18 cellular contexts compared by ENCODE assay signal in genomic region chr5:172564187-172564586, GRCh38.
DNase-seq lines count a peak whose midpoint lies in the region; ATAC-seq, FAIRE-seq and TF ChIP-seq lines count a peak whose summit lies in the region.
"Had no signal": no experiment of that assay in that cellular context is flagged by ENCODE, and none has a peak within 500 bp of the region (broad histone marks: within the 10 kb centered on the region; RNA-seq: fewer than 3 reads in every experiment).

No MANE protein-coding gene starts in this region.

- DNase-seq in NCI-H1092 treated with DMSO at 0.1 percent for 48 hours (lab: John Stamatoyannopoulos, UW) (peak; percentile 97), NCI-H2171 treated with DMSO at 0.1 percent for 48 hours (lab: John Stamatoyannopoulos, UW) (peak; percentile 85), stomach (peak; percentile 79), HFFc6 (no peak), H54 (ENCODE audit: insufficient read length, low spot score) (no peak), NCI-H1694 treated with DMSO at 0.1 percent for 48 hours (lab: John Stamatoyannopoulos, UW) (no peak), Right ventricle myocardium superior (no peak)
- DNase-seq: activated naive CD4-positive, alpha-beta T cell treated with anti-CD3 and anti-CD28 coated beads, Interleukin-2, amount 50 U/mL, for 16 hours; GF-D8; head of caudate nucleus; left ventricle myocardium inferior; stimulated activated naive CD8-positive, alpha-beta T cell treated with anti-CD3 and anti-CD28 coated beads, Interleukin-15, amount 100 ng/mL, for 72 hours had no signal

- H3K4me1 ChIP-seq in esophagus (ENCODE audit: control insufficient read depth in 2 of 2, insufficient read depth in 2 of 2, low read length in 1 of 2) (peaks cover 0 to 9% of the 10 kb centered on the region in 2 donors), stomach (peaks cover 6 to 24% (median 16%) of the 10 kb centered on the region in 4 donors)

- no peaks in the 10 kb centered on the region for H3K27me3 ChIP-seq in esophagus (ENCODE audit: control insufficient read depth in 1 of 2, insufficient read depth in 2 of 2, low read length in 2 of 2)
- no peaks in the 10 kb centered on the region for H3K27me3 ChIP-seq in stomach
- H3K27me3 ChIP-seq: cardiac muscle cell had no signal

- FAIRE-seq in H54 (lab: Jason Lieb, UNC), result no peak

- no peaks in the 10 kb centered on the region for H3K9me3 Mint-ChIP-seq in HFFc6
- H3K9me3 Mint-ChIP-seq: neural crest cell; stimulated activated naive CD8-positive, alpha-beta T cell treated with anti-CD3 and anti-CD28 coated beads, Interleukin-15, amount 100 ng/mL, for 72 hours had no signal

- TF ChIP-seq CTCF in stomach (IDR thresholded peaks at IDR 0.05), result no peak
- TF ChIP-seq CTCF in HFFc6 (IDR thresholded peaks at IDR 0.05), result no peak

- intact Hi-C loops in stomach (cut with DNase I; ENCODE audit: low total_unique reads) (no loop called here), Right ventricle myocardium superior (cut with DNase I) (no loop called here)

- no peak for TF ChIP-seq EP300 in stomach (IDR thresholded peaks at IDR 0.05)

- H3K9me3 ChIP-seq in esophagus (ENCODE audit: control insufficient read depth in 2 of 2, insufficient read depth in 1 of 2, low read depth in 1 of 2, low read length in 1 of 2) (no peaks in the 10 kb centered on the region), stomach (no peaks in the 10 kb centered on the region)
- H3K9me3 ChIP-seq: left ventricle myocardium inferior had no signal

- no peak overlapping the region for H3K4me3 Mint-ChIP-seq in HFFc6
- H3K4me3 Mint-ChIP-seq: neural crest cell; stimulated activated naive CD8-positive, alpha-beta T cell treated with anti-CD3 and anti-CD28 coated beads, Interleukin-15, amount 100 ng/mL, for 72 hours had no signal

- no peaks in the 10 kb centered on the region for H3K36me3 Mint-ChIP-seq in HFFc6 (ENCODE audit: low read depth)

- no peaks in the 10 kb centered on the region for H3K36me3 ChIP-seq in esophagus (ENCODE audit: control insufficient read depth in 2 of 2, insufficient read depth in 2 of 2, low read length in 1 of 2)
- no peaks in the 10 kb centered on the region for H3K36me3 ChIP-seq in stomach
- H3K36me3 ChIP-seq: cardiac muscle cell, left ventricle myocardium inferior had no signal

- TF ChIP-seq POLR2A in stomach (IDR thresholded peaks at IDR 0.05), result no peak
- TF ChIP-seq POLR2A in H54 (IDR thresholded peaks at IDR 0.05; ENCODE audit: low read depth, low read length), result no peak

- peaks cover 13% of the 10 kb centered on the region for H3K4me1 Mint-ChIP-seq in HFFc6 (ENCODE audit: low read depth)
- H3K4me1 Mint-ChIP-seq: stimulated activated naive CD8-positive, alpha-beta T cell treated with anti-CD3 and anti-CD28 coated beads, Interleukin-15, amount 100 ng/mL, for 72 hours had no signal

- peak overlapping the region; percentile 11 to 58 for H3K27ac ChIP-seq in esophagus (ENCODE audit: low read depth in 2 of 2, low read length in 1 of 2)
- peak overlapping the region in 1 of 5 donors; percentile 14 for H3K27ac ChIP-seq in stomach
- H3K27ac ChIP-seq: C4-2B, cardiac muscle cell, left ventricle myocardium inferior, SK-N-MC had no signal

- ATAC-seq in Right ventricle myocardium superior (ENCODE audit: poor library complexity), result no peak
- ATAC-seq: HCT116; stimulated activated naive CD8-positive, alpha-beta T cell treated with anti-CD3 and anti-CD28 coated beads, Interleukin-15, amount 100 ng/mL, for 72 hours had no signal

- H3K27ac Mint-ChIP-seq in HFFc6, result no peak overlapping the region
- H3K27ac Mint-ChIP-seq: stimulated activated naive CD8-positive, alpha-beta T cell treated with anti-CD3 and anti-CD28 coated beads, Interleukin-15, amount 100 ng/mL, for 72 hours had no signal

- WGBS in esophagus, 2 donors, result 44 to 46% methylated on average over 10 of the region's 10 CpGs
- WGBS in stomach, 5 donors, result 31 to 75% (median 37%) methylated on average over 10 of the region's 10 CpGs

- H3K27me3 Mint-ChIP-seq in HFFc6 (ENCODE audit: insufficient read depth), result peaks cover 55% of the 10 kb centered on the region

- no peak overlapping the region for H3K4me3 ChIP-seq in esophagus (ENCODE audit: low read depth in 1 of 2, low read length in 2 of 2)
- no peak overlapping the region for H3K4me3 ChIP-seq in stomach
- H3K4me3 ChIP-seq: cardiac muscle cell, left ventricle myocardium inferior, SK-N-MC had no signal

Comparison
In these comparisons a context has a peak if more than half of its experiments do, and no peak if none do; other contexts are left out.
1. DNase-seq: peak in NCI-H1092 treated with DMSO at 0.1 percent for 48 hours (single experiment), NCI-H2171 treated with DMSO at 0.1 percent for 48 hours (single experiment) and stomach (single experiment); none in HFFc6 (single experiment), H54 (single experiment), NCI-H1694 treated with DMSO at 0.1 percent for 48 hours (single experiment) and Right ventricle myocardium superior (single experiment).